Comparison of ENCODE assay signal across 14 cellular contexts in genomic region chr16:80346160-80346632, GRCh38.
DNase-seq lines count a peak whose midpoint lies in the region; ATAC-seq and TF ChIP-seq lines count a peak whose summit lies in the region.
"Had no signal": no experiment of that assay in that cellular context is flagged by ENCODE, and none has a peak within 500 bp of the region (broad histone marks: within the 10 kb centered on the region; RNA-seq: fewer than 3 reads in every experiment).

No MANE protein-coding gene starts in this region.

- H3K4me1 ChIP-seq in effector memory CD4-positive, alpha-beta T cell (ENCODE audit: control insufficient read depth, insufficient read depth, low read length, poor library complexity, severe bottlenecking), result no peaks in the 10 kb centered on the region

- no peak overlapping the region for H3K4me3 ChIP-seq in fibroblast of mammary gland (ENCODE audit: control insufficient read depth, low read depth, low read length)
- no peak overlapping the region for H3K4me3 ChIP-seq in effector memory CD4-positive, alpha-beta T cell (ENCODE audit: insufficient read depth, low read depth, low read length, poor library complexity, severe bottlenecking)
- H3K4me3 ChIP-seq: tibial artery had no signal

- ATAC-seq in GM21390 (IDR thresholded peaks at IDR 0.05; ENCODE audit: unreplicated experiment), result peak; percentile 64
- peak; percentile 73 for ATAC-seq in HG03565 (IDR thresholded peaks at IDR 0.05; ENCODE audit: unreplicated experiment)
- no peak for ATAC-seq in HG03280 (IDR thresholded peaks at IDR 0.05; ENCODE audit: unreplicated experiment)

- no peak overlapping the region for H3K27ac ChIP-seq in effector memory CD4-positive, alpha-beta T cell (ENCODE audit: insufficient read depth, low read length, poor library complexity, severe bottlenecking)
- H3K27ac ChIP-seq: tibial artery had no signal

- DNase-seq in AG20443 (ENCODE audit: low spot score) (peak; percentile 75), fibroblast of mammary gland (ENCODE audit: low read depth) (peak; percentile 14), NCI-H510A treated with DMSO at 0.1 percent for 48 hours (lab: John Stamatoyannopoulos, UW) (no peak)
- no peak for DNase-seq in stimulated activated CD4-positive, alpha-beta T cell treated with anti-CD3 and anti-CD28 coated beads, Interleukin-12 subunit alpha, Interleukin-12 subunit beta, amount 100 ng/mL, for 4 hours
- no peak for DNase-seq in effector memory CD4-positive, alpha-beta T cell
- DNase-seq: activated CD8-positive, alpha-beta memory T cell treated with anti-CD3 and anti-CD28 coated beads for 24 hours; erythroblast; NCI-H774; posterior cingulate gyrus; SW 1271; tibial artery had no signal

- no peaks in the 10 kb centered on the region for H3K36me3 ChIP-seq in effector memory CD4-positive, alpha-beta T cell (ENCODE audit: control insufficient read depth, insufficient read depth, low read length)
- H3K36me3 ChIP-seq: tibial artery had no signal

- H3K27me3 ChIP-seq in effector memory CD4-positive, alpha-beta T cell (replicated peaks; ENCODE audit: control insufficient read depth, insufficient read depth, low read length, poor library complexity, severe bottlenecking), result no peaks in the 10 kb centered on the region
- H3K27me3 ChIP-seq: tibial artery had no signal

- no peak for TF ChIP-seq CTCF in fibroblast of mammary gland (conservative IDR thresholded peaks at IDR 0.05; ENCODE audit: control insufficient read depth, insufficient read depth, low read depth, low read length)

- H3K9me3 ChIP-seq in effector memory CD4-positive, alpha-beta T cell (ENCODE audit: control insufficient read depth, low read length), result no peaks in the 10 kb centered on the region
- H3K9me3 ChIP-seq: tibial artery had no signal

Comparison
In these comparisons a context has a peak if more than half of its experiments do, and no peak if none do; other contexts are left out.
1. DNase-seq: peak in AG20443 (single experiment) and fibroblast of mammary gland (single experiment); none in stimulated activated CD4-positive, alpha-beta T cell treated with anti-CD3 and anti-CD28 coated beads, Interleukin-12 subunit alpha, Interleukin-12 subunit beta, amount 100 ng/mL, for 4 hours (single experiment), NCI-H510A treated with DMSO at 0.1 percent for 48 hours (single experiment) and effector memory CD4-positive, alpha-beta T cell (0 of 3).